Comparison of ENCODE assay signal across 8 cellular contexts in the genomic region with DNA sequence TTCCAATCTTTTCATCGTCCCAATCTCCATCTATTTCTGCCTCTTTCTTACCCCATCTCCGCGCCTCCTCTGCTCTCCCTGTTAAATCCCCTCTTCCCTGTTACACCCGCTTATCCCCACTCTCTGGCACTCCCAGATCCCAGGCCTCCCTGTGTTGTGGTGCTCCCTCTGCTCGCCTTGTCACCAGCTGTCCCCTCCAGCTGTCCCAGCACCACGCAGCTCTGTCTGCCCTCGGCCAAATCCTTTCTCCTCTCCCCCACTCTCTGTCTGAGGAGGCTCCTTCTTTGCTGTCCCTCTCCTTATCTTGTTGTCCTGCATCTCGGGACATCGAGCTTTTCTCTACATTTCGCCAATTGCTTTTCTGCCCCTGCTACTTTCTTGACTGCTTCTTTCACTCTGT. TPM values are rescaled to one million over a fixed set of nuclear protein-coding genes. Genes with fewer than 3 reads are reported as not detected.
A peak's percentile ranks its signal among the peaks of the same experiment; 100 is the strongest.
DNase-seq lines count a peak whose midpoint lies in the region; ATAC-seq and TF ChIP-seq lines count a peak whose summit lies in the region.

No MANE protein-coding gene starts in this region.

- no peaks in the 10 kb centered on the region for H3K9me2 ChIP-seq in PC-9 (ENCODE audit: insufficient read depth)

- H3K4me3 ChIP-seq in GM12865 (ENCODE audit: low read depth, low read length) (peak overlapping the region; percentile 100), PC-9 (peak overlapping the region; percentile 94), esophagus squamous epithelium (peak overlapping the region; percentile 53 to 97 (median 84)), retinal pigment epithelial cell (ENCODE audit: low read length) (peak overlapping the region; percentile 94)

- DNase-seq in GM12865 (ENCODE audit: low read depth) (no peak), PC-9 (no peak), esophagus squamous epithelium (lab: John Stamatoyannopoulos, UW) (no peak), retinal pigment epithelial cell (ENCODE audit: low read depth) (no peak), NCI-H2196 treated with DMSO at 0.1 percent for 48 hours (lab: John Stamatoyannopoulos, UW; ENCODE audit: unreplicated experiment) (no peak), COR-L47 (lab: John Stamatoyannopoulos, UW) (no peak)

- H3K4me1 ChIP-seq in PC-9 (replicated peaks; ENCODE audit: insufficient read depth), result peaks cover 12% of the 10 kb centered on the region
- H3K4me1 ChIP-seq in esophagus squamous epithelium, result peaks cover 8 to 40% (median 18%) of the 10 kb centered on the region in 3 donors

- TF ChIP-seq CTCF in GM12865 (IDR thresholded peaks at IDR 0.05; ENCODE audit: insufficient read depth, low read depth, low read length, missing control alignments), result no peak
- no peak for TF ChIP-seq CTCF in PC-9 (conservative IDR thresholded peaks at IDR 0.05)
- TF ChIP-seq CTCF in esophagus squamous epithelium (IDR thresholded peaks at IDR 0.05), result no peak
- no peak for TF ChIP-seq CTCF in retinal pigment epithelial cell (conservative IDR thresholded peaks at IDR 0.05; ENCODE audit: low read depth, low read length)

- H3K27ac ChIP-seq in PC-9 (no peak overlapping the region), esophagus squamous epithelium (peak overlapping the region in 3 of 4 donors; percentile 84 to 95 (median 90))

- WGBS in esophagus squamous epithelium, 2 donors, result 35 to 46% methylated on average over 10 of the region's 10 CpGs

- peaks cover 46% of the 10 kb centered on the region for H3K79me2 ChIP-seq in PC-9 (ENCODE audit: low read depth)

- H4K20me1 ChIP-seq in PC-9 (ENCODE audit: insufficient read depth), result peaks cover 20% of the 10 kb centered on the region

- no peak overlapping the region; the same call in 1 of the 2 replicates for H2AFZ ChIP-seq in PC-9

- H3F3A ChIP-seq in PC-9 (ENCODE audit: insufficient read depth, low read depth), result peaks cover 8% of the 10 kb centered on the region; the same call in 1 of the 2 replicates

- H3K4me2 ChIP-seq in PC-9, result peak overlapping the region; percentile 99

- BruUV-seq in PC-9 (replicated peaks; lab: Mats Ljungman, UMichigan), result no TSS peak

- CTCF ChIA-PET in PC-9 (lab: Charles Lee), result no interaction called here

- H3K9me3 ChIP-seq in PC-9 (ENCODE audit: insufficient read depth, low read depth) (0 out of 2 replicates have a peak, but pooled peaks cover 4% of the 10 kb centered on the region), esophagus squamous epithelium (no peaks in the 10 kb centered on the region)

- intact Hi-C loops in PC-9 (cut with micrococcal nuclease; ENCODE audit: unreplicated experiment) (no loop called here), esophagus squamous epithelium (cut with DNase I) (no loop called here)

- H3K36me3 ChIP-seq in PC-9 (ENCODE audit: low read depth), result peaks cover 12% of the 10 kb centered on the region
- H3K36me3 ChIP-seq in esophagus squamous epithelium, result peaks cover 0 to 30% (median 0%) of the 10 kb centered on the region in 3 donors

- H3K27me3 ChIP-seq in PC-9 (ENCODE audit: insufficient read depth, low read depth), result no peaks in the 10 kb centered on the region
- no peaks in the 10 kb centered on the region for H3K27me3 ChIP-seq in esophagus squamous epithelium

- no peak for TF ChIP-seq POLR2A in esophagus squamous epithelium (IDR thresholded peaks at IDR 0.05)
- TF ChIP-seq POLR2A in GM18505 (IDR thresholded peaks at IDR 0.05; ENCODE audit: borderline replicate concordance, extremely low read depth, insufficient read depth, insufficient read length), result no peak

- POLR2A ChIA-PET in PC-9 (lab: Charles Lee; ENCODE audit: unreplicated experiment), result interaction anchor here (0.5 to 0.7 kb wide), 2 partner anchors 160 to 232 kb away, joined by 3 to 5 read pairs; no protein-coding TSS in a partner anchor

- no peak for ATAC-seq in GM18867 (IDR thresholded peaks at IDR 0.05; ENCODE audit: unreplicated experiment)
- ATAC-seq in GM18505 (IDR thresholded peaks at IDR 0.05; ENCODE audit: unreplicated experiment), result no peak

RNA-seq across cellular contexts. Expression of a gene that starts 1.0 kb away (rescaled TPM):
- total RNA-seq in PC-9 (2021), result 25.1 and 27.4 TPM in 2 replicates
- 10 to 100 TPM; 11.7 to 36.6 (median 13.5) TPM for total RNA-seq in esophagus squamous epithelium

RNA-seq across cellular contexts. Expression of a gene that starts 30.5 kb away (rescaled TPM):
- total RNA-seq in PC-9 (2021) (9.6 and 12.9 TPM in 2 replicates), esophagus squamous epithelium (1 to 10 TPM in 2 of 4 donors, under 1 TPM in 2; 0.26 to 4.6 (median 1.3) TPM)

RNA-seq across cellular contexts. Expression of a gene that starts 56.7 kb away (rescaled TPM):
- total RNA-seq in PC-9 (2021) (13.6 and 15.3 TPM in 2 replicates), esophagus squamous epithelium (1 to 10 TPM; 1.4 to 8.4 (median 3.1) TPM)

RNA-seq across cellular contexts. Expression of a gene that starts 57.6 kb away (rescaled TPM):
- 0.28 TPM in 1 of 2 replicates, not detected in the other for total RNA-seq in PC-9 (2021)
- not detected for total RNA-seq in esophagus squamous epithelium
